In genomic region chr6:136274062-136274461, GRCh38 we compare ENCODE assay signal across 17 cellular contexts. TPM values are rescaled to one million over a fixed set of nuclear protein-coding genes. Genes with fewer than 3 reads are reported as not detected.
"Had no signal": no experiment of that assay in that cellular context is flagged by ENCODE, and none has a peak within 500 bp of the region (broad histone marks: within the 10 kb centered on the region; RNA-seq: fewer than 3 reads in every experiment).

No MANE protein-coding gene starts in this region.

- H3K9me3 Mint-ChIP-seq: activated naive CD4-positive, alpha-beta T cell treated with anti-CD3 and anti-CD28 coated beads for 36 hours; neural crest cell had no signal

- ATAC-seq: body of pancreas; left ventricle myocardium superior; stimulated activated naive CD8-positive, alpha-beta T cell treated with anti-CD3 and anti-CD28 coated beads, Interleukin-15, Interleukin-2, amounts not matched to agents 100 U/mL and 50 U/mL, for 24 hours had no signal

- H3K27me3 ChIP-seq: body of pancreas, tibial nerve had no signal

- H3K27ac Mint-ChIP-seq: activated naive CD4-positive, alpha-beta T cell treated with anti-CD3 and anti-CD28 coated beads for 36 hours had no signal

- H3K4me3 ChIP-seq: body of pancreas, skin epidermis, tibial nerve had no signal

- H3K4me3 Mint-ChIP-seq: activated naive CD4-positive, alpha-beta T cell treated with anti-CD3 and anti-CD28 coated beads for 36 hours; neural crest cell had no signal

- H3K4me1 Mint-ChIP-seq: neural crest cell had no signal

- H3K27ac ChIP-seq: body of pancreas, skin epidermis, WERI-Rb-1 had no signal

- H3K4me1 ChIP-seq: body of pancreas had no signal

- DNase-seq: activated CD4-positive, alpha-beta T cell treated with anti-CD3 and anti-CD28 coated beads for 1 hour; activated CD4-positive, alpha-beta T cell treated with anti-CD3 and anti-CD28 coated beads, Interleukin-2, amount 50 U/mL, for 48 hours; activated naive CD4-positive, alpha-beta T cell treated with anti-CD3 and anti-CD28 coated beads for 36 hours; activated T-cell treated with anti-CD3 and anti-CD28 coated beads, Interleukin-2, amount 50 U/mL, for 1 hour; amygdala; body of pancreas; foreskin melanocyte; glutamatergic neuron; left ventricle myocardium superior; stimulated activated naive CD8-positive, alpha-beta T cell treated with anti-CD3 and anti-CD28 coated beads, Interleukin-15, Interleukin-2, amounts not matched to agents 100 U/mL and 50 U/mL, for 24 hours; T-helper 2 cell; WERI-Rb-1 had no signal

- FAIRE-seq: urothelium cell line had no signal

- H3K9me3 ChIP-seq: body of pancreas, tibial nerve had no signal

RNA-seq across cellular contexts. Expression of gene MTFR2, which starts 24.0 kb away (rescaled TPM):
- total RNA-seq: cardiac septum had no signal
